1 cellular context compared by ENCODE assay signal in the genomic region with DNA sequence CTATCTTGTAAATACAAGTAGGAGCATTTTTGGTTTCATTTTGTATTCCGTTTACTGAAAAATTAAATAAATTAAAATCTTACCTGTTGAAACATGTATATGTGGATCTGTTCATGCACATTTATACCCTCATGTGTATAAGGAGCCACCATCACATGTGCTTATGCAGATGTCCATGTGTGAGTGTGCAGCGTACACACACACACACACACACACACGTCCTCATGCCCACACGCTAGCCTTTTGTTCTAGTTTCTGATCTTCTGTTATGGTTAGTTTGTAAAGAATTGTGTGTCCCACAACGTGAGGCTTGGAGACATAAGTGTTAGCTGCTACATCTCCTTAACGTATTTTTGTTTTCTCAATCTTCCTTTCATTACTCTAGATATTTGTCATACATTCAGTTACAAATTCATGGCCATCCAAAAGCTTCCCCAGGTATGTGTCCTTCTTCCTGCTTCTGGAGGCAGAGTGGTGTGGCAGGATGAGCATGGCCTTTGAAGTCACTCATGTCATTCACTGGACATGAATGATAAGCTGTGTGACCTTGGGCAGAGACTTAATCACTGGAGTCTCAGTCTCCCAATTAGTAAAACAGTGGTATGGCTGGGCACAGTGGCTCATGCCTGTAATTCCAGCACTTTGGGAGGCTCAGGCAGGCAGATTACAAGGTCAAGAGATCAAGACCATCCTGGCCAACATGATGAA.
A peak's percentile ranks its signal among the peaks of the same experiment; 100 is the strongest.
TF ChIP-seq lines count a peak whose summit lies in the region.

No MANE protein-coding gene starts in this region.

TF ChIP-seq in K562, 482 proteins besides CTCF, POLR2A, EP300 and RAD21 (continues in another document):
- TF ChIP-seq, protein P1, sequence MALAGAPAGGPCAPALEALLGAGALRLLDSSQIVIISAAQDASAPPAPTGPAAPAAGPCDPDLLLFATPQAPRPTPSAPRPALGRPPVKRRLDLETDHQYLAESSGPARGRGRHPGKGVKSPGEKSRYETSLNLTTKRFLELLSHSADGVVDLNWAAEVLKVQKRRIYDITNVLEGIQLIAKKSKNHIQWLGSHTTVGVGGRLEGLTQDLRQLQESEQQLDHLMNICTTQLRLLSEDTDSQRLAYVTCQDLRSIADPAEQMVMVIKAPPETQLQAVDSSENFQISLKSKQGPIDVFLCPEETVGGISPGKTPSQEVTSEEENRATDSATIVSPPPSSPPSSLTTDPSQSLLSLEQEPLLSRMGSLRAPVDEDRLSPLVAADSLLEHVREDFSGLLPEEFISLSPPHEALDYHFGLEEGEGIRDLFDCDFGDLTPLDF (CRISPR knock-in tag; IDR thresholded peaks at IDR 0.05), result no peak
- TF ChIP-seq SIRT6 (IDR thresholded peaks at IDR 0.05; ENCODE audit: low read depth, low read length) (no peak), TCF3 (CRISPR knock-in tag; IDR thresholded peaks at IDR 0.05) (peak; percentile 17; the same call in 1 of the 2 replicates), HOXB6 (CRISPR knock-in tag; IDR thresholded peaks at IDR 0.05; ENCODE audit: borderline replicate concordance) (no peak), NFRKB (IDR thresholded peaks at IDR 0.05; ENCODE audit: low read depth) (0 out of 2 replicates have a peak, but pooled peaks have one; percentile 26), CBFA2T3 (IDR thresholded peaks at IDR 0.05) (peak; percentile 56), IFI16 (CRISPR knock-in tag; IDR thresholded peaks at IDR 0.05) (no peak), ZNF780A (CRISPR knock-in tag; IDR thresholded peaks at IDR 0.05) (no peak), ZNF3 (CRISPR knock-in tag; IDR thresholded peaks at IDR 0.05) (no peak), ADNP (tag; IDR thresholded peaks at IDR 0.05) (peak; percentile 34; the same call in 1 of the 2 replicates), CXXC5 (CRISPR knock-in tag; IDR thresholded peaks at IDR 0.05) (peak; percentile 40), ETS2 (tag; IDR thresholded peaks at IDR 0.05; ENCODE audit: borderline replicate concordance, poor library complexity, severe bottlenecking) (no peak), TEAD1 (CRISPR knock-in tag; IDR thresholded peaks at IDR 0.05) (no peak), SP2 (IDR thresholded peaks at IDR 0.05; ENCODE audit: extremely low read depth, low read depth, low read length, poor library complexity, severe bottlenecking) (no peak), HDAC2 (IDR thresholded peaks at IDR 0.05) (no peak), CBFA2T2 (conservative IDR thresholded peaks at IDR 0.05) (peak; percentile 26; the same call in 1 of the 2 replicates), EP400 (IDR thresholded peaks at IDR 0.05) (peak; percentile 42), MYBL2 (IDR thresholded peaks at IDR 0.05; ENCODE audit: low read depth) (no peak), MYBL2 (CRISPR knock-in tag; IDR thresholded peaks at IDR 0.05; ENCODE audit: borderline replicate concordance) (no peak), XRCC5 (IDR thresholded peaks at IDR 0.05; ENCODE audit: low read depth, low read length) (no peak), RBM22 (IDR thresholded peaks at IDR 0.05; ENCODE audit: low read depth, low read length, poor library complexity, severe bottlenecking) (no peak), ZNF384 (IDR thresholded peaks at IDR 0.05; ENCODE audit: low read depth, low read length) (no peak), BHLHE40 (IDR thresholded peaks at IDR 0.05; ENCODE audit: low read length) (no peak), FOSL1 (tag; conservative IDR thresholded peaks at IDR 0.05) (no peak; the same call in 1 of the 2 replicates), CBX1 (IDR thresholded peaks at IDR 0.05; ENCODE audit: low read depth) (no peak), MCM5 (IDR thresholded peaks at IDR 0.05; ENCODE audit: low read depth) (no peak), MEIS2 (IDR thresholded peaks at IDR 0.05; ENCODE audit: partially characterized antibody) (peak; percentile 39), ZNF212 (CRISPR knock-in tag; IDR thresholded peaks at IDR 0.05) (no peak), LEF1 (IDR thresholded peaks at IDR 0.05) (peak; percentile 65; the same call in 1 of the 2 replicates), PTTG1 (tag; IDR thresholded peaks at IDR 0.05; ENCODE audit: low read depth) (no peak), PURB (CRISPR knock-in tag; IDR thresholded peaks at IDR 0.05; ENCODE audit: low read depth) (no peak), POLR3A (IDR thresholded peaks at IDR 0.05; ENCODE audit: borderline replicate concordance, extremely low read depth, insufficient read depth, insufficient read length) (no peak), GABPB2 (CRISPR knock-in tag; conservative IDR thresholded peaks at IDR 0.05) (no peak), ZNF24 (IDR thresholded peaks at IDR 0.05) (peak; percentile 9; the same call in 1 of the 2 replicates), C11orf30 (IDR thresholded peaks at IDR 0.05; ENCODE audit: low read depth) (no peak), HMG20B (CRISPR knock-in tag; IDR thresholded peaks at IDR 0.05) (no peak), EZH2 (IDR thresholded peaks at IDR 0.05; ENCODE audit: borderline replicate concordance, low read depth, low read length) (no peak), FOXA3 (CRISPR knock-in tag; conservative IDR thresholded peaks at IDR 0.05 in 1 of 2, IDR thresholded peaks at IDR 0.05 in 1 of 2) (no peak), CCAR2 (IDR thresholded peaks at IDR 0.05; ENCODE audit: low read depth, low read length) (no peak), SIN3A (IDR thresholded peaks at IDR 0.05; ENCODE audit: borderline replicate concordance in 2 of 2, control insufficient read depth in 1 of 2, low read depth in 2 of 2, low read length in 2 of 2) (no peak)
- TF ChIP-seq, protein P2, sequence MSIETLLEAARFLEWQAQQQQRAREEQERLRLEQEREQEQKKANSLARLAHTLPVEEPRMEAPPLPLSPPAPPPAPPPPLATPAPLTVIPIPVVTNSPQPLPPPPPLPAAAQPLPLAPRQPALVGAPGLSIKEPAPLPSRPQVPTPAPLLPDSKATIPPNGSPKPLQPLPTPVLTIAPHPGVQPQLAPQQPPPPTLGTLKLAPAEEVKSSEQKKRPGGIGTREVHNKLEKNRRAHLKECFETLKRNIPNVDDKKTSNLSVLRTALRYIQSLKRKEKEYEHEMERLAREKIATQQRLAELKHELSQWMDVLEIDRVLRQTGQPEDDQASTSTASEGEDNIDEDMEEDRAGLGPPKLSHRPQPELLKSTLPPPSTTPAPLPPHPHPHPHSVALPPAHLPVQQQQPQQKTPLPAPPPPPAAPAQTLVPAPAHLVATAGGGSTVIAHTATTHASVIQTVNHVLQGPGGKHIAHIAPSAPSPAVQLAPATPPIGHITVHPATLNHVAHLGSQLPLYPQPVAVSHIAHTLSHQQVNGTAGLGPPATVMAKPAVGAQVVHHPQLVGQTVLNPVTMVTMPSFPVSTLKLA (conservative IDR thresholded peaks at IDR 0.05), result peak in 1 of 2 experiments; percentile 7; a peak in 1 of 4 replicates
- TF ChIP-seq, protein P3, sequence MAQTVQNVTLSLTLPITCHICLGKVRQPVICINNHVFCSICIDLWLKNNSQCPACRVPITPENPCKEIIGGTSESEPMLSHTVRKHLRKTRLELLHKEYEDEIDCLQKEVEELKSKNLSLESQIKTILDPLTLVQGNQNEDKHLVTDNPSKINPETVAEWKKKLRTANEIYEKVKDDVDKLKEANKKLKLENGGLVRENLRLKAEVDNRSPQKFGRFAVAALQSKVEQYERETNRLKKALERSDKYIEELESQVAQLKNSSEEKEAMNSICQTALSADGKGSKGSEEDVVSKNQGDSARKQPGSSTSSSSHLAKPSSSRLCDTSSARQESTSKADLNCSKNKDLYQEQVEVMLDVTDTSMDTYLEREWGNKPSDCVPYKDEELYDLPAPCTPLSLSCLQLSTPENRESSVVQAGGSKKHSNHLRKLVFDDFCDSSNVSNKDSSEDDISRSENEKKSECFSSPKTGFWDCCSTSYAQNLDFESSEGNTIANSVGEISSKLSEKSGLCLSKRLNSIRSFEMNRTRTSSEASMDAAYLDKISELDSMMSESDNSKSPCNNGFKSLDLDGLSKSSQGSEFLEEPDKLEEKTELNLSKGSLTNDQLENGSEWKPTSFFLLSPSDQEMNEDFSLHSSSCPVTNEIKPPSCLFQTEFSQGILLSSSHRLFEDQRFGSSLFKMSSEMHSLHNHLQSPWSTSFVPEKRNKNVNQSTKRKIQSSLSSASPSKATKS (CRISPR knock-in tag; IDR thresholded peaks at IDR 0.05), result no peak
- TF ChIP-seq, protein P4, sequence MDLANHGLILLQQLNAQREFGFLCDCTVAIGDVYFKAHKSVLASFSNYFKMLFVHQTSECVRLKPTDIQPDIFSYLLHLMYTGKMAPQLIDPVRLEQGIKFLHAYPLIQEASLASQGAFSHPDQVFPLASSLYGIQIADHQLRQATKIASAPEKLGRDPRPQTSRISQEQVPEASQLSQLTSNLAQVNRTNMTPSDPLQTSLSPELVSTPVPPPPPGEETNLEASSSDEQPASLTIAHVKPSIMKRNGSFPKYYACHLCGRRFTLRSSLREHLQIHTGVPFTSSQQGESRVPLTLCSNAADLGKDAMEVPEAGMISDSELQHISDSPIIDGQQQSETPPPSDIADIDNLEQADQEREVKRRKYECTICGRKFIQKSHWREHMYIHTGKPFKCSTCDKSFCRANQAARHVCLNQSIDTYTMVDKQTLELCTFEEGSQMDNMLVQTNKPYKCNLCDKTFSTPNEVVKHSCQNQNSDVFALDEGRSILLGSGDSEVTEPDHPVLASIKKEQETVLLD (IDR thresholded peaks at IDR 0.05), result 0 out of 2 replicates have a peak, but pooled peaks have one; percentile 31
- TF ChIP-seq, protein P5, sequence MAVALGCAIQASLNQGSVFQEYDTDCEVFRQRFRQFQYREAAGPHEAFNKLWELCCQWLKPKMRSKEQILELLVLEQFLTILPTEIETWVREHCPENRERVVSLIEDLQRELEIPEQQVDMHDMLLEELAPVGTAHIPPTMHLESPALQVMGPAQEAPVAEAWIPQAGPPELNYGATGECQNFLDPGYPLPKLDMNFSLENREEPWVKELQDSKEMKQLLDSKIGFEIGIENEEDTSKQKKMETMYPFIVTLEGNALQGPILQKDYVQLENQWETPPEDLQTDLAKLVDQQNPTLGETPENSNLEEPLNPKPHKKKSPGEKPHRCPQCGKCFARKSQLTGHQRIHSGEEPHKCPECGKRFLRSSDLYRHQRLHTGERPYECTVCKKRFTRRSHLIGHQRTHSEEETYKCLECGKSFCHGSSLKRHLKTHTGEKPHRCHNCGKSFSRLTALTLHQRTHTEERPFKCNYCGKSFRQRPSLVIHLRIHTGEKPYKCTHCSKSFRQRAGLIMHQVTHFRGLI (CRISPR knock-in tag; IDR thresholded peaks at IDR 0.05), result no peak
- TF ChIP-seq, protein P6, sequence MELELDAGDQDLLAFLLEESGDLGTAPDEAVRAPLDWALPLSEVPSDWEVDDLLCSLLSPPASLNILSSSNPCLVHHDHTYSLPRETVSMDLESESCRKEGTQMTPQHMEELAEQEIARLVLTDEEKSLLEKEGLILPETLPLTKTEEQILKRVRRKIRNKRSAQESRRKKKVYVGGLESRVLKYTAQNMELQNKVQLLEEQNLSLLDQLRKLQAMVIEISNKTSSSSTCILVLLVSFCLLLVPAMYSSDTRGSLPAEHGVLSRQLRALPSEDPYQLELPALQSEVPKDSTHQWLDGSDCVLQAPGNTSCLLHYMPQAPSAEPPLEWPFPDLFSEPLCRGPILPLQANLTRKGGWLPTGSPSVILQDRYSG (tag; conservative IDR thresholded peaks at IDR 0.05; ENCODE audit: low read depth), result peak; percentile 49; the same call in 1 of the 2 replicates
- TF ChIP-seq, protein P7, sequence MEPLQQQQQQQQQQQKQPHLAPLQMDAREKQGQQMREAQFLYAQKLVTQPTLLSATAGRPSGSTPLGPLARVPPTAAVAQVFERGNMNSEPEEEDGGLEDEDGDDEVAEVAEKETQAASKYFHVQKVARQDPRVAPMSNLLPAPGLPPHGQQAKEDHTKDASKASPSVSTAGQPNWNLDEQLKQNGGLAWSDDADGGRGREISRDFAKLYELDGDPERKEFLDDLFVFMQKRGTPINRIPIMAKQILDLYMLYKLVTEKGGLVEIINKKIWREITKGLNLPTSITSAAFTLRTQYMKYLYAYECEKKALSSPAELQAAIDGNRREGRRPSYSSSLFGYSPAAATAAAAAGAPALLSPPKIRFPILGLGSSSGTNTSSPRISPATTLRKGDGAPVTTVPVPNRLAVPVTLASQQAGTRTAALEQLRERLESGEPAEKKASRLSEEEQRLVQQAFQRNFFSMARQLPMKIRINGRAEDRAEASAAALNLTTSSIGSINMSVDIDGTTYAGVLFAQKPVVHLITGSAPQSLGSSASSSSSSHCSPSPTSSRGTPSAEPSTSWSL (CRISPR knock-in tag; IDR thresholded peaks at IDR 0.05; ENCODE audit: borderline replicate concordance), result no peak
- TF ChIP-seq, protein P8, sequence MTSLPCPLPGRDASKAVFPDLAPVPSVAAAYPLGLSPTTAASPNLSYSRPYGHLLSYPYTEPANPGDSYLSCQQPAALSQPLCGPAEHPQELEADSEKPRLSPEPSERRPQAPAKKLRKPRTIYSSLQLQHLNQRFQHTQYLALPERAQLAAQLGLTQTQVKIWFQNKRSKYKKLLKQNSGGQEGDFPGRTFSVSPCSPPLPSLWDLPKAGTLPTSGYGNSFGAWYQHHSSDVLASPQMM (CRISPR knock-in tag; IDR thresholded peaks at IDR 0.05), result no peak
- TF ChIP-seq, protein P9, sequence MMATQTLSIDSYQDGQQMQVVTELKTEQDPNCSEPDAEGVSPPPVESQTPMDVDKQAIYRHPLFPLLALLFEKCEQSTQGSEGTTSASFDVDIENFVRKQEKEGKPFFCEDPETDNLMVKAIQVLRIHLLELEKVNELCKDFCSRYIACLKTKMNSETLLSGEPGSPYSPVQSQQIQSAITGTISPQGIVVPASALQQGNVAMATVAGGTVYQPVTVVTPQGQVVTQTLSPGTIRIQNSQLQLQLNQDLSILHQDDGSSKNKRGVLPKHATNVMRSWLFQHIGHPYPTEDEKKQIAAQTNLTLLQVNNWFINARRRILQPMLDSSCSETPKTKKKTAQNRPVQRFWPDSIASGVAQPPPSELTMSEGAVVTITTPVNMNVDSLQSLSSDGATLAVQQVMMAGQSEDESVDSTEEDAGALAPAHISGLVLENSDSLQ (IDR thresholded peaks at IDR 0.05), result peak; percentile 51
